ENCODE assay signal across 8 cellular contexts in the genomic region with DNA sequence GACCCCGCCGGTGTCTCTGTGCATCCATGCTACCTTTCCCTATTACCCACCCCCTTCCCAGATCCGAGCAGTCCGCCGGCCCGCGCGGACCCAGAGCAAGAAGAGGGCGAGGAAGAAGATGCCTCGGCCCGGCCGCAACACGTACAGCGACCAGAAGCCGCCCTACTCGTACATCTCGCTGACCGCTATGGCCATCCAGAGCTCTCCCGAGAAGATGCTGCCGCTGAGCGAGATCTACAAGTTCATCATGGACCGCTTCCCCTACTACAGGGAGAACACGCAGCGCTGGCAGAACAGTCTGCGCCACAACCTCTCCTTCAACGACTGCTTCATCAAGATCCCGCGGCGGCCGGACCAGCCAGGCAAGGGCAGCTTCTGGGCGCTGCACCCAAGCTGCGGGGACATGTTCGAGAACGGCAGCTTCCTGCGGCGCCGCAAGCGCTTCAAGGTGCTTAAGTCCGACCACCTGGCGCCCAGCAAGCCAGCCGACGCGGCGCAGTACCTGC. TPM values are rescaled to one million over a fixed set of nuclear protein-coding genes. Genes with fewer than 3 reads are reported as not detected.
DNase-seq lines count a peak whose midpoint lies in the region; ATAC-seq, FAIRE-seq and TF ChIP-seq lines count a peak whose summit lies in the region.

No MANE protein-coding gene starts in this region.

- intact Hi-C loops in mucosa of descending colon (cut with DNase I, micrococcal nuclease): no loop called here

- TF ChIP-seq CTCF in A549 (IDR thresholded peaks at IDR 0.05) (no peak), GM23338 (conservative IDR thresholded peaks at IDR 0.05; ENCODE audit: low read depth in 2 of 2) (no peak), mucosa of descending colon (IDR thresholded peaks at IDR 0.05) (no peak)

- H3K4me3 ChIP-seq in A549: peak overlapping the region; percentile 47
- H3K4me3 ChIP-seq in GM23338: peak overlapping the region; percentile 82
- no peak overlapping the region for H3K4me3 ChIP-seq in mucosa of descending colon

- peaks cover 65% of the 10 kb centered on the region for H3K4me1 Mint-ChIP-seq in GM23338
- peaks cover 39% of the 10 kb centered on the region for H3K4me1 Mint-ChIP-seq in activated naive CD8-positive, alpha-beta T cell treated with anti-CD3 and anti-CD28 coated beads, Interleukin-2, amount 10 ng/mL, durations not matched to agents 7 days and 5 days

- H3K9me2 ChIP-seq in GM23338 (ENCODE audit: insufficient read depth): no peaks in the 10 kb centered on the region

- no peak overlapping the region; the same call in 1 of the 2 replicates for H2AFZ ChIP-seq in GM23338

- no peak for TF ChIP-seq EP300 in A549 (IDR thresholded peaks at IDR 0.05)

- CTCF ChIA-PET in A549 (lab: Yijun Ruan, JAX): interaction anchor here (1.1 to 1.2 kb wide), 2 partner anchors 15 to 129 kb away, joined by 3 to 6 read pairs; no protein-coding TSS in a partner anchor

- ATAC-seq in A549: peak; percentile 28 to 57; a peak in 4 of 6 replicates
- peak; percentile 7 for ATAC-seq in GM23338
- ATAC-seq in activated naive CD8-positive, alpha-beta T cell treated with anti-CD3 and anti-CD28 coated beads, Interleukin-2, amount 10 ng/mL, durations not matched to agents 7 days and 5 days (ENCODE audit: low read depth): no peak
- ATAC-seq in mucosa of descending colon: peak; percentile 6
- ATAC-seq in GM19023 (IDR thresholded peaks at IDR 0.05; ENCODE audit: unreplicated experiment): no peak
- no peak for ATAC-seq in HG03095 (IDR thresholded peaks at IDR 0.05; ENCODE audit: unreplicated experiment)

- no peak overlapping the region for H3K27ac Mint-ChIP-seq in GM23338
- peak overlapping the region; percentile 84 for H3K27ac Mint-ChIP-seq in activated naive CD8-positive, alpha-beta T cell treated with anti-CD3 and anti-CD28 coated beads, Interleukin-2, amount 10 ng/mL, durations not matched to agents 7 days and 5 days

- H3K4me3 Mint-ChIP-seq in GM23338: peak overlapping the region; percentile 79
- peak overlapping the region; percentile 87 for H3K4me3 Mint-ChIP-seq in activated naive CD8-positive, alpha-beta T cell treated with anti-CD3 and anti-CD28 coated beads, Interleukin-2, amount 10 ng/mL, durations not matched to agents 7 days and 5 days

- H3K4me2 ChIP-seq in A549: peak overlapping the region; percentile 99
- peak overlapping the region; percentile 93 for H3K4me2 ChIP-seq in GM23338

- POLR2A ChIA-PET in A549 (lab: Yijun Ruan, JAX): no interaction called here
- POLR2A ChIA-PET in activated naive CD8-positive, alpha-beta T cell treated with anti-CD3 and anti-CD28 coated beads, Interleukin-2, amount 10 ng/mL, durations not matched to agents 7 days and 5 days (lab: Charles Lee): interaction anchor here (1.1 to 2.3 kb wide), 8 partner anchors 10 to 185 kb away, joined by 3 to 15 read pairs (median 6); no protein-coding TSS in a partner anchor

- H3K79me2 ChIP-seq in GM23338 (replicated peaks; ENCODE audit: insufficient read depth): peaks cover 24% of the 10 kb centered on the region

- no peak for TF ChIP-seq POLR2A in A549 (IDR thresholded peaks at IDR 0.05; ENCODE audit: low read length)

- H3K36me3 ChIP-seq in GM23338 (ENCODE audit: insufficient read depth): no peaks in the 10 kb centered on the region
- H3K36me3 ChIP-seq in mucosa of descending colon (ENCODE audit: low read depth): no peaks in the 10 kb centered on the region

- H3K36me3 Mint-ChIP-seq in GM23338 (ENCODE audit: low read depth): no peaks in the 10 kb centered on the region; the same call in 1 of the 3 replicates
- H3K36me3 Mint-ChIP-seq in activated naive CD8-positive, alpha-beta T cell treated with anti-CD3 and anti-CD28 coated beads, Interleukin-2, amount 10 ng/mL, durations not matched to agents 7 days and 5 days: peaks cover 8% of the 10 kb centered on the region

- DNase-seq in A549 (ENCODE audit: low read depth in 1 of 2, low spot score in 1 of 2) (peak in 1 of 2 experiments; percentile 48), GM23338 (ENCODE audit: low spot score) (peak; percentile 76), mucosa of descending colon (no peak), OCI-M2 (lab: John Stamatoyannopoulos, UW; ENCODE audit: unreplicated experiment) (no peak), RCC 7860 (ENCODE audit: low spot score) (no peak)
- no peak for DNase-seq in activated naive CD8-positive, alpha-beta T cell treated with anti-CD3 and anti-CD28 coated beads, Interleukin-2, amount 10 ng/mL, durations not matched to agents 7 days and 5 days

- FAIRE-seq in A549 (lab: Jason Lieb, UNC) (no peak), RCC 7860 (lab: Jason Lieb, UNC) (no peak)

- H4K20me1 ChIP-seq in GM23338 (replicated peaks; ENCODE audit: insufficient read depth): 0 out of 2 replicates have a peak, but pooled peaks cover 2% of the 10 kb centered on the region

- peaks cover 25% of the 10 kb centered on the region for H3F3A ChIP-seq in GM23338 (replicated peaks; ENCODE audit: low read depth)

- H3K27me3 ChIP-seq in GM23338 (ENCODE audit: insufficient read depth): peaks cover 67% of the 10 kb centered on the region

- H3K27me3 Mint-ChIP-seq in GM23338 (ENCODE audit: insufficient read depth, low read depth, poor library complexity): peaks cover 64% of the 10 kb centered on the region
- H3K27me3 Mint-ChIP-seq in activated naive CD8-positive, alpha-beta T cell treated with anti-CD3 and anti-CD28 coated beads, Interleukin-2, amount 10 ng/mL, durations not matched to agents 7 days and 5 days: peaks cover 83% of the 10 kb centered on the region

- no peaks in the 10 kb centered on the region for H3K9me3 ChIP-seq in A549
- H3K9me3 ChIP-seq in mucosa of descending colon: no peaks in the 10 kb centered on the region

- 9% methylated on average over 32 of the region's 44 CpGs for WGBS in A549 (ENCODE audit: missing lambda C conversion rate)

- no peaks in the 10 kb centered on the region for H3K9me3 Mint-ChIP-seq in GM23338
- H3K9me3 Mint-ChIP-seq in activated naive CD8-positive, alpha-beta T cell treated with anti-CD3 and anti-CD28 coated beads, Interleukin-2, amount 10 ng/mL, durations not matched to agents 7 days and 5 days: peaks cover 5% of the 10 kb centered on the region

- no peak overlapping the region for H3K27ac ChIP-seq in A549
- no peak overlapping the region for H3K27ac ChIP-seq in GM23338 (ENCODE audit: low read depth)

- no peak for TF ChIP-seq RAD21 in A549 (conservative IDR thresholded peaks at IDR 0.05 in 1 of 2, IDR thresholded peaks at IDR 0.05 in 1 of 2)

- H3K4me1 ChIP-seq in A549 (peaks cover 39% of the 10 kb centered on the region), GM23338 (ENCODE audit: insufficient read depth) (peaks cover 53% of the 10 kb centered on the region), mucosa of descending colon (ENCODE audit: low read depth) (peaks cover 22% of the 10 kb centered on the region)

TF ChIP-seq in A549, 52 proteins besides CTCF, POLR2A, EP300 and RAD21:
- TF ChIP-seq HOXB5 (CRISPR knock-in tag; IDR thresholded peaks at IDR 0.05) (no peak), ZFP36 (IDR thresholded peaks at IDR 0.05; ENCODE audit: borderline replicate concordance, partially characterized antibody) (no peak)

TF ChIP-seq in GM23338, 12 proteins besides CTCF, POLR2A, EP300 and RAD21 (continues in another document):
- TF ChIP-seq ZNF114 (CRISPR knock-in tag; IDR thresholded peaks at IDR 0.05) (no peak), JUNB (IDR thresholded peaks at IDR 0.05; ENCODE audit: unreplicated experiment) (no peak), ZNF331 (CRISPR knock-in tag; IDR thresholded peaks at IDR 0.05; ENCODE audit: low read depth) (no peak), STAT1 (IDR thresholded peaks at IDR 0.05; ENCODE audit: unreplicated experiment) (no peak)
- TF ChIP-seq, protein P1, sequence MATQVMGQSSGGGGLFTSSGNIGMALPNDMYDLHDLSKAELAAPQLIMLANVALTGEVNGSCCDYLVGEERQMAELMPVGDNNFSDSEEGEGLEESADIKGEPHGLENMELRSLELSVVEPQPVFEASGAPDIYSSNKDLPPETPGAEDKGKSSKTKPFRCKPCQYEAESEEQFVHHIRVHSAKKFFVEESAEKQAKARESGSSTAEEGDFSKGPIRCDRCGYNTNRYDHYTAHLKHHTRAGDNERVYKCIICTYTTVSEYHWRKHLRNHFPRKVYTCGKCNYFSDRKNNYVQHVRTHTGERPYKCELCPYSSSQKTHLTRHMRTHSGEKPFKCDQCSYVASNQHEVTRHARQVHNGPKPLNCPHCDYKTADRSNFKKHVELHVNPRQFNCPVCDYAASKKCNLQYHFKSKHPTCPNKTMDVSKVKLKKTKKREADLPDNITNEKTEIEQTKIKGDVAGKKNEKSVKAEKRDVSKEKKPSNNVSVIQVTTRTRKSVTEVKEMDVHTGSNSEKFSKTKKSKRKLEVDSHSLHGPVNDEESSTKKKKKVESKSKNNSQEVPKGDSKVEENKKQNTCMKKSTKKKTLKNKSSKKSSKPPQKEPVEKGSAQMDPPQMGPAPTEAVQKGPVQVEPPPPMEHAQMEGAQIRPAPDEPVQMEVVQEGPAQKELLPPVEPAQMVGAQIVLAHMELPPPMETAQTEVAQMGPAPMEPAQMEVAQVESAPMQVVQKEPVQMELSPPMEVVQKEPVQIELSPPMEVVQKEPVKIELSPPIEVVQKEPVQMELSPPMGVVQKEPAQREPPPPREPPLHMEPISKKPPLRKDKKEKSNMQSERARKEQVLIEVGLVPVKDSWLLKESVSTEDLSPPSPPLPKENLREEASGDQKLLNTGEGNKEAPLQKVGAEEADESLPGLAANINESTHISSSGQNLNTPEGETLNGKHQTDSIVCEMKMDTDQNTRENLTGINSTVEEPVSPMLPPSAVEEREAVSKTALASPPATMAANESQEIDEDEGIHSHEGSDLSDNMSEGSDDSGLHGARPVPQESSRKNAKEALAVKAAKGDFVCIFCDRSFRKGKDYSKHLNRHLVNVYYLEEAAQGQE (IDR thresholded peaks at IDR 0.05; ENCODE audit: unreplicated experiment): no peak

RNA-seq across cellular contexts. Expression of a gene that starts 0.8 kb away (rescaled TPM):
- polyA plus RNA-seq in A549 (2011; rRNA removed): not detected in 2 replicates
- not detected in 2 replicates for polyA plus RNA-seq in A549 (2012; cell fraction: cytosol; rRNA removed)
- not detected in 2 replicates for polyA plus RNA-seq in A549 (2012; cell fraction: nucleus; rRNA removed)
- not detected in 3 replicates for polyA plus RNA-seq in A549 (2017; fragmentation: RNase III; extraction: RNeasy Plus Mini Kit Qiagen cat#74134 plus additional on column Dnase treatment)
- not detected in 2 replicates for polyA minus RNA-seq in A549 (2011; rRNA and poly(A)+ RNA removed)
- total RNA-seq in GM23338 (2014; rRNA removed; shearing (Covaris generic)): 3.1 and 4.7 TPM in 2 replicates
- 5.4 and 6.7 TPM in 2 replicates for polyA plus RNA-seq in GM23338 (2016; fragmentation: Nextera tagmentation; extraction: Ambion mirVana)
- under 1 TPM; 0.74 to 0.78 TPM for total RNA-seq in activated naive CD8-positive, alpha-beta T cell treated with anti-CD3 and anti-CD28 coated beads, Interleukin-2, amount 10 ng/mL, durations not matched to agents 7 days and 5 days
- total RNA-seq in mucosa of descending colon: not detected

Comparison
In these comparisons a context has a peak if more than half of its experiments do, and no peak if none do; other contexts are left out.
1. ATAC-seq: peak in A549 (2 of 2), GM23338 (single experiment) and mucosa of descending colon (single experiment); none in activated naive CD8-positive, alpha-beta T cell treated with anti-CD3 and anti-CD28 coated beads, Interleukin-2, amount 10 ng/mL, durations not matched to agents 7 days and 5 days (single experiment), GM19023 (single experiment) and HG03095 (single experiment).